In the genomic region with DNA sequence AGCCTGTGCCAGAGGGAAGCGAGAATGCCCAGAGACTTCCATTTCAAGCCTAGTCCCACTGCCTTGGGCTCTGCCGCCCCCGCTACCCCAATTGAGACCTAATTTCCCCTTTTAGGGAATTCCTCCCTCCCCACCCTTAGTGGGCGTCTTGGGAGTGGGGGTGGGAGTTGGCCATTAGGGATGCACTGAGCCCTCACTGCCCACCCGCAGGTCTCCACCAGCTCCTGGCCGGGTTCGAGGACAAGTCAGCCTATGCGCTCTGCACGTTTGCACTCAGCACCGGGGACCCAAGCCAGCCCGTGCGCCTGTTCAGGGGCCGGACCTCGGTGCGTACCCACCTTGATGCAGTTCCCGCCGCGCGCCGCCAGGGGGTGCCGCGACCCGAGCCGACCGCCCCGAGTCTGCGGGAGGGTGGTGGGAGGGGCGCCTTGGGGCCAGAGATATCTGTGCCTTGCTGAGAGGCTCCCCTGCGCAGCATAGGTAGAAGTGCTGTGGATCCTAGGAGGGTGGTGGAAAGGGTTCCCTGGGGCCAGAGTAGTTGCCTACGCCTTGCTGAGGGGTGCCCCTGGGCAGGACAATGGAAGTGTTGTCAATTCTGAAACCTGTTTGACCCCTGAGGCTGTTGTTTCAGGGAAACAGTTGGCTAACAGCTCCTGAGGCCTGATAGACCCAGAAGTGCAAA, we compare ENCODE assay signal across 1 cellular context.
TF ChIP-seq lines count a peak whose summit lies in the region.

No MANE protein-coding gene starts in this region.

TF ChIP-seq in HepG2, 621 proteins besides CTCF, POLR2A, EP300 and RAD21 (continued from another document and continues in another):
- peak; percentile 93 for TF ChIP-seq DNMT1 (CRISPR knock-in tag; IDR thresholded peaks at IDR 0.05)
- peak; percentile 68; the same call in 1 of the 2 replicates for TF ChIP-seq POLR2G (IDR thresholded peaks at IDR 0.05; ENCODE audit: low read depth, low read length)
- peak; percentile 89; the same call in 1 of the 2 replicates for TF ChIP-seq IRF2 (CRISPR knock-in tag; IDR thresholded peaks at IDR 0.05)
- peak; percentile 71; the same call in 1 of the 2 replicates for TF ChIP-seq ZNF724P (CRISPR knock-in tag; IDR thresholded peaks at IDR 0.05; ENCODE audit: borderline replicate concordance)
- peak; percentile 78 for TF ChIP-seq HDAC2 (CRISPR knock-in tag; IDR thresholded peaks at IDR 0.05)
- no peak for TF ChIP-seq RFX5 (IDR thresholded peaks at IDR 0.05; ENCODE audit: low read depth, low read length)
- TF ChIP-seq ZNF549 (CRISPR knock-in tag; IDR thresholded peaks at IDR 0.05), result no peak
- peak; percentile 95 for TF ChIP-seq RBFOX2 (IDR thresholded peaks at IDR 0.05; ENCODE audit: low read depth, low read length)
- peak; percentile 82; the same call in 1 of the 2 replicates for TF ChIP-seq ZNF33B (CRISPR knock-in tag; IDR thresholded peaks at IDR 0.05)
- TF ChIP-seq, protein P1, sequence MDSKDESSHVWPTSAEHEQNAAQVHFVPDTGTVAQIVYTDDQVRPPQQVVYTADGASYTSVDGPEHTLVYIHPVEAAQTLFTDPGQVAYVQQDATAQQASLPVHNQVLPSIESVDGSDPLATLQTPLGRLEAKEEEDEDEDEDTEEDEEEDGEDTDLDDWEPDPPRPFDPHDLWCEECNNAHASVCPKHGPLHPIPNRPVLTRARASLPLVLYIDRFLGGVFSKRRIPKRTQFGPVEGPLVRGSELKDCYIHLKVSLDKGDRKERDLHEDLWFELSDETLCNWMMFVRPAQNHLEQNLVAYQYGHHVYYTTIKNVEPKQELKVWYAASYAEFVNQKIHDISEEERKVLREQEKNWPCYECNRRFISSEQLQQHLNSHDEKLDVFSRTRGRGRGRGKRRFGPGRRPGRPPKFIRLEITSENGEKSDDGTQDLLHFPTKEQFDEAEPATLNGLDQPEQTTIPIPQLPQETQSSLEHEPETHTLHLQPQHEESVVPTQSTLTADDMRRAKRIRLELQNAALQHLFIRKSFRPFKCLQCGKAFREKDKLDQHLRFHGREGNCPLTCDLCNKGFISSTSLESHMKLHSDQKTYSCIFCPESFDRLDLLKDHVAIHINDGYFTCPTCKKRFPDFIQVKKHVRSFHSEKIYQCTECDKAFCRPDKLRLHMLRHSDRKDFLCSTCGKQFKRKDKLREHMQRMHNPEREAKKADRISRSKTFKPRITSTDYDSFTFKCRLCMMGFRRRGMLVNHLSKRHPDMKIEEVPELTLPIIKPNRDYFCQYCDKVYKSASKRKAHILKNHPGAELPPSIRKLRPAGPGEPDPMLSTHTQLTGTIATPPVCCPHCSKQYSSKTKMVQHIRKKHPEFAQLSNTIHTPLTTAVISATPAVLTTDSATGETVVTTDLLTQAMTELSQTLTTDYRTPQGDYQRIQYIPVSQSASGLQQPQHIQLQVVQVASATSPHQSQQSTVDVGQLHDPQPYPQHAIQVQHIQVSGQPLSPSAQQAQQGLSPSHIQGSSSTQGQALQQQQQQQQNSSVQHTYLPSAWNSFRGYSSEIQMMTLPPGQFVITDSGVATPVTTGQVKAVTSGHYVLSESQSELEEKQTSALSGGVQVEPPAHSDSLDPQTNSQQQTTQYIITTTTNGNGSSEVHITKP (CRISPR knock-in tag; IDR thresholded peaks at IDR 0.05; ENCODE audit: low read depth), result no peak
- TF ChIP-seq ESRRA (CRISPR knock-in tag; IDR thresholded peaks at IDR 0.05; ENCODE audit: low read depth), result peak; percentile 75
- TF ChIP-seq HNRNPH1 (optimal IDR thresholded peaks at IDR 0.05; ENCODE audit: low read depth, low read length), result peak; percentile 61
- peak; percentile 95 for TF ChIP-seq REPIN1 (CRISPR knock-in tag; IDR thresholded peaks at IDR 0.05; ENCODE audit: borderline replicate concordance, low read depth)
- TF ChIP-seq, protein P2, sequence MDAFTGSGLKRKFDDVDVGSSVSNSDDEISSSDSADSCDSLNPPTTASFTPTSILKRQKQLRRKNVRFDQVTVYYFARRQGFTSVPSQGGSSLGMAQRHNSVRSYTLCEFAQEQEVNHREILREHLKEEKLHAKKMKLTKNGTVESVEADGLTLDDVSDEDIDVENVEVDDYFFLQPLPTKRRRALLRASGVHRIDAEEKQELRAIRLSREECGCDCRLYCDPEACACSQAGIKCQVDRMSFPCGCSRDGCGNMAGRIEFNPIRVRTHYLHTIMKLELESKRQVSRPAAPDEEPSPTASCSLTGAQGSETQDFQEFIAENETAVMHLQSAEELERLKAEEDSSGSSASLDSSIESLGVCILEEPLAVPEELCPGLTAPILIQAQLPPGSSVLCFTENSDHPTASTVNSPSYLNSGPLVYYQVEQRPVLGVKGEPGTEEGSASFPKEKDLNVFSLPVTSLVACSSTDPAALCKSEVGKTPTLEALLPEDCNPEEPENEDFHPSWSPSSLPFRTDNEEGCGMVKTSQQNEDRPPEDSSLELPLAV (CRISPR knock-in tag; conservative IDR thresholded peaks at IDR 0.05; ENCODE audit: low read depth), result no peak
- TF ChIP-seq, protein P3, sequence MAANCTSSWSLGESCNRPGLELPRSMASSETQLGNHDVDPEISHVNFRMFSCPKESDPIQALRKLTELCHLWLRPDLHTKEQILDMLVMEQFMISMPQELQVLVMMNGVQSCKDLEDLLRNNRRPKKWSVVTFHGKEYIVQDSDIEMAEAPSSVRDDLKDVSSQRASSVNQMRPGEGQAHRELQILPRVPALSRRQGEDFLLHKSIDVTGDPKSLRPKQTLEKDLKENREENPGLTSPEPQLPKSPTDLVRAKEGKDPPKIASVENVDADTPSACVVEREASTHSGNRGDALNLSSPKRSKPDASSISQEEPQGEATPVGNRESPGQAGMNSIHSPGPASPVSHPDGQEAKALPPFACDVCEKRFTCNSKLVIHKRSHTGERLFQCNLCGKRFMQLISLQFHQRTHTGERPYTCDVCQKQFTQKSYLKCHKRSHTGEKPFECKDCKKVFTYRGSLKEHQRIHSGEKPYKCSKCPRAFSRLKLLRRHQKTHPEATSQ (CRISPR knock-in tag; IDR thresholded peaks at IDR 0.05; ENCODE audit: borderline replicate concordance), result 0 out of 2 replicates have a peak, but pooled peaks have one; percentile 19
- TF ChIP-seq ETV6 (CRISPR knock-in tag; conservative IDR thresholded peaks at IDR 0.05), result no peak
- no peak for TF ChIP-seq SP2 (CRISPR knock-in tag; IDR thresholded peaks at IDR 0.05)
- TF ChIP-seq NCOA2 (CRISPR knock-in tag; IDR thresholded peaks at IDR 0.05), result peak; percentile 26; the same call in 1 of the 2 replicates
- peak; percentile 61; the same call in 1 of the 2 replicates for TF ChIP-seq ZNF652 (CRISPR knock-in tag; IDR thresholded peaks at IDR 0.05; ENCODE audit: borderline replicate concordance, low read depth)
- TF ChIP-seq, protein P4, sequence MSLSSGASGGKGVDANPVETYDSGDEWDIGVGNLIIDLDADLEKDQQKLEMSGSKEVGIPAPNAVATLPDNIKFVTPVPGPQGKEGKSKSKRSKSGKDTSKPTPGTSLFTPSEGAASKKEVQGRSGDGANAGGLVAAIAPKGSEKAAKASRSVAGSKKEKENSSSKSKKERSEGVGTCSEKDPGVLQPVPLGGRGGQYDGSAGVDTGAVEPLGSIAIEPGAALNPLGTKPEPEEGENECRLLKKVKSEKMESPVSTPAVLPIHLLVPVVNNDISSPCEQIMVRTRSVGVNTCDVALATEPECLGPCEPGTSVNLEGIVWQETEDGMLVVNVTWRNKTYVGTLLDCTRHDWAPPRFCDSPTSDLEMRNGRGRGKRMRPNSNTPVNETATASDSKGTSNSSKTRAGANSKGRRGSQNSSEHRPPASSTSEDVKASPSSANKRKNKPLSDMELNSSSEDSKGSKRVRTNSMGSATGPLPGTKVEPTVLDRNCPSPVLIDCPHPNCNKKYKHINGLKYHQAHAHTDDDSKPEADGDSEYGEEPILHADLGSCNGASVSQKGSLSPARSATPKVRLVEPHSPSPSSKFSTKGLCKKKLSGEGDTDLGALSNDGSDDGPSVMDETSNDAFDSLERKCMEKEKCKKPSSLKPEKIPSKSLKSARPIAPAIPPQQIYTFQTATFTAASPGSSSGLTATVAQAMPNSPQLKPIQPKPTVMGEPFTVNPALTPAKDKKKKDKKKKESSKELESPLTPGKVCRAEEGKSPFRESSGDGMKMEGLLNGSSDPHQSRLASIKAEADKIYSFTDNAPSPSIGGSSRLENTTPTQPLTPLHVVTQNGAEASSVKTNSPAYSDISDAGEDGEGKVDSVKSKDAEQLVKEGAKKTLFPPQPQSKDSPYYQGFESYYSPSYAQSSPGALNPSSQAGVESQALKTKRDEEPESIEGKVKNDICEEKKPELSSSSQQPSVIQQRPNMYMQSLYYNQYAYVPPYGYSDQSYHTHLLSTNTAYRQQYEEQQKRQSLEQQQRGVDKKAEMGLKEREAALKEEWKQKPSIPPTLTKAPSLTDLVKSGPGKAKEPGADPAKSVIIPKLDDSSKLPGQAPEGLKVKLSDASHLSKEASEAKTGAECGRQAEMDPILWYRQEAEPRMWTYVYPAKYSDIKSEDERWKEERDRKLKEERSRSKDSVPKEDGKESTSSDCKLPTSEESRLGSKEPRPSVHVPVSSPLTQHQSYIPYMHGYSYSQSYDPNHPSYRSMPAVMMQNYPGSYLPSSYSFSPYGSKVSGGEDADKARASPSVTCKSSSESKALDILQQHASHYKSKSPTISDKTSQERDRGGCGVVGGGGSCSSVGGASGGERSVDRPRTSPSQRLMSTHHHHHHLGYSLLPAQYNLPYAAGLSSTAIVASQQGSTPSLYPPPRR (CRISPR knock-in tag; IDR thresholded peaks at IDR 0.05; ENCODE audit: borderline replicate concordance), result 0 out of 2 replicates have a peak, but pooled peaks have one; percentile 63
- no peak for TF ChIP-seq ZFP36L2 (CRISPR knock-in tag; IDR thresholded peaks at IDR 0.05)
- TF ChIP-seq, protein P5, sequence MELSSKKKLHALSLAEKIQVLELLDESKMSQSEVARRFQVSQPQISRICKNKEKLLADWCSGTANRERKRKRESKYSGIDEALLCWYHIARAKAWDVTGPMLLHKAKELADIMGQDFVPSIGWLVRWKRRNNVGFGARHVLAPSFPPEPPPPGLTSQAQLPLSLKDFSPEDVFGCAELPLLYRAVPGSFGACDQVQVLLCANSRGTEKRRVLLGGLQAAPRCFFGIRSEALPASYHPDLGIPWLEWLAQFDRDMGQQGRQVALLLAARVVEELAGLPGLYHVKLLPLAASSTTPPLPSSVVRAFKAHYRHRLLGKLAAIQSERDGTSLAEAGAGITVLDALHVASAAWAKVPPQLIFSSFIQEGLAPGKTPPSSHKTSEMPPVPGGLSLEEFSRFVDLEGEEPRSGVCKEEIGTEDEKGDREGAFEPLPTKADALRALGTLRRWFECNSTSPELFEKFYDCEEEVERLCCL (CRISPR knock-in tag; IDR thresholded peaks at IDR 0.05; ENCODE audit: borderline replicate concordance), result peak; percentile 88; the same call in 1 of the 2 replicates
- peak; percentile 83; the same call in 1 of the 2 replicates for TF ChIP-seq NFKBIZ (CRISPR knock-in tag; IDR thresholded peaks at IDR 0.05)
- no peak for TF ChIP-seq PRMT3 (CRISPR knock-in tag; IDR thresholded peaks at IDR 0.05; ENCODE audit: borderline replicate concordance, low read depth)
- no peak for TF ChIP-seq MYNN (CRISPR knock-in tag; IDR thresholded peaks at IDR 0.05; ENCODE audit: low read depth)
- TF ChIP-seq HOXA7 (CRISPR knock-in tag; IDR thresholded peaks at IDR 0.05), result no peak
- TF ChIP-seq SMARCE1 (IDR thresholded peaks at IDR 0.05; ENCODE audit: borderline replicate concordance), result no peak
- peak; percentile 75; the same call in 1 of the 2 replicates for TF ChIP-seq YEATS2 (CRISPR knock-in tag; IDR thresholded peaks at IDR 0.05; ENCODE audit: borderline replicate concordance)
- peak; percentile 86; the same call in 1 of the 2 replicates for TF ChIP-seq AKAP8 (CRISPR knock-in tag; IDR thresholded peaks at IDR 0.05)
- TF ChIP-seq ZNF10 (CRISPR knock-in tag; IDR thresholded peaks at IDR 0.05; ENCODE audit: borderline replicate concordance, low read depth), result no peak
- peak; percentile 66 for TF ChIP-seq HIVEP1 (CRISPR knock-in tag; IDR thresholded peaks at IDR 0.05)
- peak; percentile 45; the same call in 1 of the 2 replicates for TF ChIP-seq TOE1 (CRISPR knock-in tag; IDR thresholded peaks at IDR 0.05)
- TF ChIP-seq ZNF367 (CRISPR knock-in tag; IDR thresholded peaks at IDR 0.05; ENCODE audit: borderline replicate concordance), result no peak
- TF ChIP-seq, protein P6, sequence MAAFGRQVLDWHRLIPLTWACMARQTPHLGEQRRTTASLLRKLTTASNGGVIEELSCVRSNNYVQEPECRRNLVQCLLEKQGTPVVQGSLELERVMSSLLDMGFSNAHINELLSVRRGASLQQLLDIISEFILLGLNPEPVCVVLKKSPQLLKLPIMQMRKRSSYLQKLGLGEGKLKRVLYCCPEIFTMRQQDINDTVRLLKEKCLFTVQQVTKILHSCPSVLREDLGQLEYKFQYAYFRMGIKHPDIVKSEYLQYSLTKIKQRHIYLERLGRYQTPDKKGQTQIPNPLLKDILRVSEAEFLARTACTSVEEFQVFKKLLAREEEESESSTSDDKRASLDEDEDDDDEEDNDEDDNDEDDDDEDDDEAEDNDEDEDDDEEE (CRISPR knock-in tag; IDR thresholded peaks at IDR 0.05), result peak; percentile 96; the same call in 1 of the 2 replicates
- TF ChIP-seq, protein P7, sequence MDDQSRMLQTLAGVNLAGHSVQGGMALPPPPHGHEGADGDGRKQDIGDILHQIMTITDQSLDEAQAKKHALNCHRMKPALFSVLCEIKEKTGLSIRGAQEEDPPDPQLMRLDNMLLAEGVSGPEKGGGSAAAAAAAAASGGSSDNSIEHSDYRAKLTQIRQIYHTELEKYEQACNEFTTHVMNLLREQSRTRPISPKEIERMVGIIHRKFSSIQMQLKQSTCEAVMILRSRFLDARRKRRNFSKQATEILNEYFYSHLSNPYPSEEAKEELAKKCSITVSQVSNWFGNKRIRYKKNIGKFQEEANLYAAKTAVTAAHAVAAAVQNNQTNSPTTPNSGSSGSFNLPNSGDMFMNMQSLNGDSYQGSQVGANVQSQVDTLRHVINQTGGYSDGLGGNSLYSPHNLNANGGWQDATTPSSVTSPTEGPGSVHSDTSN (CRISPR knock-in tag; IDR thresholded peaks at IDR 0.05; ENCODE audit: borderline replicate concordance), result no peak
- TF ChIP-seq, protein P8, sequence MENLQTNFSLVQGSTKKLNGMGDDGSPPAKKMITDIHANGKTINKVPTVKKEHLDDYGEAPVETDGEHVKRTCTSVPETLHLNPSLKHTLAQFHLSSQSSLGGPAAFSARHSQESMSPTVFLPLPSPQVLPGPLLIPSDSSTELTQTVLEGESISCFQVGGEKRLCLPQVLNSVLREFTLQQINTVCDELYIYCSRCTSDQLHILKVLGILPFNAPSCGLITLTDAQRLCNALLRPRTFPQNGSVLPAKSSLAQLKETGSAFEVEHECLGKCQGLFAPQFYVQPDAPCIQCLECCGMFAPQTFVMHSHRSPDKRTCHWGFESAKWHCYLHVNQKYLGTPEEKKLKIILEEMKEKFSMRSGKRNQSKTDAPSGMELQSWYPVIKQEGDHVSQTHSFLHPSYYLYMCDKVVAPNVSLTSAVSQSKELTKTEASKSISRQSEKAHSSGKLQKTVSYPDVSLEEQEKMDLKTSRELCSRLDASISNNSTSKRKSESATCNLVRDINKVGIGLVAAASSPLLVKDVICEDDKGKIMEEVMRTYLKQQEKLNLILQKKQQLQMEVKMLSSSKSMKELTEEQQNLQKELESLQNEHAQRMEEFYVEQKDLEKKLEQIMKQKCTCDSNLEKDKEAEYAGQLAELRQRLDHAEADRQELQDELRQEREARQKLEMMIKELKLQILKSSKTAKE (CRISPR knock-in tag; IDR thresholded peaks at IDR 0.05; ENCODE audit: borderline replicate concordance), result 0 out of 2 replicates have a peak, but pooled peaks have one; percentile 48
- no peak for TF ChIP-seq ZNF256 (CRISPR knock-in tag; conservative IDR thresholded peaks at IDR 0.05)
- TF ChIP-seq RXRB (CRISPR knock-in tag; IDR thresholded peaks at IDR 0.05; ENCODE audit: borderline replicate concordance), result peak; percentile 81
- TF ChIP-seq DR1 (CRISPR knock-in tag; IDR thresholded peaks at IDR 0.05), result no peak
- peak; percentile 91 for TF ChIP-seq ZBTB7B (CRISPR knock-in tag; IDR thresholded peaks at IDR 0.05)
- no peak for TF ChIP-seq PAX8 (CRISPR knock-in tag; IDR thresholded peaks at IDR 0.05; ENCODE audit: borderline replicate concordance)
